In genomic region chr18:11174189-11174588, GRCh38 we compare ENCODE assay signal across 4 cellular contexts. TPM values are rescaled to one million over a fixed set of nuclear protein-coding genes. Genes with fewer than 3 reads are reported as not detected.
"Had no signal": no experiment of that assay in that cellular context is flagged by ENCODE, and none has a peak within 500 bp of the region (broad histone marks: within the 10 kb centered on the region; RNA-seq: fewer than 3 reads in every experiment).

No MANE protein-coding gene starts in this region.

RNA-seq across cellular contexts. Expression of gene PIEZO2, which starts 24.8 kb away (rescaled TPM):
- total RNA-seq: naive thymus-derived CD4-positive, alpha-beta T cell; natural killer cell treated with Interleukin-12 subunit alpha and Interleukin-12 subunit beta and Interleukin-15 and Interleukin-18, amount 100 ng/mL, for 72 hours had no signal
- polyA plus RNA-seq: immature natural killer cell; mammary epithelial cell; naive thymus-derived CD4-positive, alpha-beta T cell had no signal
